1 cellular context compared by ENCODE assay signal in the genomic region with DNA sequence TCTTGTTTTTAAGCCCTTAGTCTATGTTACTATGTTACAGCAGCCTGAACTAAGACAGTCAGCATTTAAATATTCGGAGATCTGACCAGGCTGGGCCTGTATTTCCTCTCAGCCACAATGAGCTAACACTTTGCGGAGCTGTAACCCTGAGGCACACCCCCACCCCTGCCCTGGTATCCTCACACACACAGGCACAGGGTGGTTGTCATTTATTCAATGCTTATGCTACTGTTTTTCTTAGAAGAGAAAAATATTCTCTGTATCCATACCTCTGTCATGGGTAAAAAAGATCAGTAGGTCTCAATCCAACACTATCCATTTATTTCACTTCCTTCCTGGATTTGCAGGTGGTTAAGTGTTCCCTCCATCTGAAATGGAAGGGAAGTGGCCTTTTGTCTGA.
TF ChIP-seq lines count a peak whose summit lies in the region.

No MANE protein-coding gene starts in this region.

TF ChIP-seq in HepG2, 621 proteins besides CTCF, POLR2A, EP300 and RAD21 (continued from another document):
- TF ChIP-seq, protein P1, sequence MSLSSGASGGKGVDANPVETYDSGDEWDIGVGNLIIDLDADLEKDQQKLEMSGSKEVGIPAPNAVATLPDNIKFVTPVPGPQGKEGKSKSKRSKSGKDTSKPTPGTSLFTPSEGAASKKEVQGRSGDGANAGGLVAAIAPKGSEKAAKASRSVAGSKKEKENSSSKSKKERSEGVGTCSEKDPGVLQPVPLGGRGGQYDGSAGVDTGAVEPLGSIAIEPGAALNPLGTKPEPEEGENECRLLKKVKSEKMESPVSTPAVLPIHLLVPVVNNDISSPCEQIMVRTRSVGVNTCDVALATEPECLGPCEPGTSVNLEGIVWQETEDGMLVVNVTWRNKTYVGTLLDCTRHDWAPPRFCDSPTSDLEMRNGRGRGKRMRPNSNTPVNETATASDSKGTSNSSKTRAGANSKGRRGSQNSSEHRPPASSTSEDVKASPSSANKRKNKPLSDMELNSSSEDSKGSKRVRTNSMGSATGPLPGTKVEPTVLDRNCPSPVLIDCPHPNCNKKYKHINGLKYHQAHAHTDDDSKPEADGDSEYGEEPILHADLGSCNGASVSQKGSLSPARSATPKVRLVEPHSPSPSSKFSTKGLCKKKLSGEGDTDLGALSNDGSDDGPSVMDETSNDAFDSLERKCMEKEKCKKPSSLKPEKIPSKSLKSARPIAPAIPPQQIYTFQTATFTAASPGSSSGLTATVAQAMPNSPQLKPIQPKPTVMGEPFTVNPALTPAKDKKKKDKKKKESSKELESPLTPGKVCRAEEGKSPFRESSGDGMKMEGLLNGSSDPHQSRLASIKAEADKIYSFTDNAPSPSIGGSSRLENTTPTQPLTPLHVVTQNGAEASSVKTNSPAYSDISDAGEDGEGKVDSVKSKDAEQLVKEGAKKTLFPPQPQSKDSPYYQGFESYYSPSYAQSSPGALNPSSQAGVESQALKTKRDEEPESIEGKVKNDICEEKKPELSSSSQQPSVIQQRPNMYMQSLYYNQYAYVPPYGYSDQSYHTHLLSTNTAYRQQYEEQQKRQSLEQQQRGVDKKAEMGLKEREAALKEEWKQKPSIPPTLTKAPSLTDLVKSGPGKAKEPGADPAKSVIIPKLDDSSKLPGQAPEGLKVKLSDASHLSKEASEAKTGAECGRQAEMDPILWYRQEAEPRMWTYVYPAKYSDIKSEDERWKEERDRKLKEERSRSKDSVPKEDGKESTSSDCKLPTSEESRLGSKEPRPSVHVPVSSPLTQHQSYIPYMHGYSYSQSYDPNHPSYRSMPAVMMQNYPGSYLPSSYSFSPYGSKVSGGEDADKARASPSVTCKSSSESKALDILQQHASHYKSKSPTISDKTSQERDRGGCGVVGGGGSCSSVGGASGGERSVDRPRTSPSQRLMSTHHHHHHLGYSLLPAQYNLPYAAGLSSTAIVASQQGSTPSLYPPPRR (CRISPR knock-in tag; IDR thresholded peaks at IDR 0.05; ENCODE audit: borderline replicate concordance), result no peak
- TF ChIP-seq, protein P2, sequence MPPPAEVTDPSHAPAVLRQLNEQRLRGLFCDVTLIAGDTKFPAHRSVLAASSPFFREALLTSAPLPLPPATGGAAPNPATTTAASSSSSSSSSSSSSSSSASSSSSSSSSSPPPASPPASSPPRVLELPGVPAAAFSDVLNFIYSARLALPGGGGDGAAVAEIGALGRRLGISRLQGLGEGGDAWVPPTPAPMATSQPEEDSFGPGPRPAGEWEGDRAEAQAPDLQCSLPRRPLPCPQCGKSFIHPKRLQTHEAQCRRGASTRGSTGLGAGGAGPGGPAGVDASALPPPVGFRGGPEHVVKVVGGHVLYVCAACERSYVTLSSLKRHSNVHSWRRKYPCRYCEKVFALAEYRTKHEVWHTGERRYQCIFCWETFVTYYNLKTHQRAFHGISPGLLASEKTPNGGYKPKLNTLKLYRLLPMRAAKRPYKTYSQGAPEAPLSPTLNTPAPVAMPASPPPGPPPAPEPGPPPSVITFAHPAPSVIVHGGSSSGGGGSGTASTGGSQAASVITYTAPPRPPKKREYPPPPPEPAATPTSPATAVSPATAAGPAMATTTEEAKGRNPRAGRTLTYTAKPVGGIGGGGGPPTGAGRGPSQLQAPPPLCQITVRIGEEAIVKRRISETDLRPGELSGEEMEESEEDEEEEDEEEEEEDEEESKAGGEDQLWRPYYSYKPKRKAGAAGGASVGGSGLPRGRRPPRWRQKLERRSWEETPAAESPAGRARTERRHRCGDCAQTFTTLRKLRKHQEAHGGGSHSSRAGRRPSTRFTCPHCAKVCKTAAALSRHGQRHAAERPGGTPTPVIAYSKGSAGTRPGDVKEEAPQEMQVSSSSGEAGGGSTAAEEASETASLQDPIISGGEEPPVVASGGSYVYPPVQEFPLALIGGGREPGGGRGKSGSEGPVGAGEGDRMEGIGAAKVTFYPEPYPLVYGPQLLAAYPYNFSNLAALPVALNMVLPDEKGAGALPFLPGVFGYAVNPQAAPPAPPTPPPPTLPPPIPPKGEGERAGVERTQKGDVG (CRISPR knock-in tag; IDR thresholded peaks at IDR 0.05; ENCODE audit: borderline replicate concordance), result no peak
- no peak for TF ChIP-seq CEBPG (CRISPR knock-in tag; IDR thresholded peaks at IDR 0.05)
- TF ChIP-seq, protein P3, sequence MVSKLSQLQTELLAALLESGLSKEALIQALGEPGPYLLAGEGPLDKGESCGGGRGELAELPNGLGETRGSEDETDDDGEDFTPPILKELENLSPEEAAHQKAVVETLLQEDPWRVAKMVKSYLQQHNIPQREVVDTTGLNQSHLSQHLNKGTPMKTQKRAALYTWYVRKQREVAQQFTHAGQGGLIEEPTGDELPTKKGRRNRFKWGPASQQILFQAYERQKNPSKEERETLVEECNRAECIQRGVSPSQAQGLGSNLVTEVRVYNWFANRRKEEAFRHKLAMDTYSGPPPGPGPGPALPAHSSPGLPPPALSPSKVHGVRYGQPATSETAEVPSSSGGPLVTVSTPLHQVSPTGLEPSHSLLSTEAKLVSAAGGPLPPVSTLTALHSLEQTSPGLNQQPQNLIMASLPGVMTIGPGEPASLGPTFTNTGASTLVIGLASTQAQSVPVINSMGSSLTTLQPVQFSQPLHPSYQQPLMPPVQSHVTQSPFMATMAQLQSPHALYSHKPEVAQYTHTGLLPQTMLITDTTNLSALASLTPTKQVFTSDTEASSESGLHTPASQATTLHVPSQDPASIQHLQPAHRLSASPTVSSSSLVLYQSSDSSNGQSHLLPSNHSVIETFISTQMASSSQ (IDR thresholded peaks at IDR 0.05; ENCODE audit: low read depth), result no peak
- TF ChIP-seq, protein P3 (CRISPR knock-in tag; IDR thresholded peaks at IDR 0.05; ENCODE audit: borderline replicate concordance), result no peak
- no peak for TF ChIP-seq ATF1 (CRISPR knock-in tag; IDR thresholded peaks at IDR 0.05)
- no peak for TF ChIP-seq POLR2AphosphoS5 (IDR thresholded peaks at IDR 0.05; ENCODE audit: low read depth, low read length)
- TF ChIP-seq ZNF644 (CRISPR knock-in tag; IDR thresholded peaks at IDR 0.05; ENCODE audit: low read depth), result no peak
- TF ChIP-seq NCOR1 (IDR thresholded peaks at IDR 0.05; ENCODE audit: borderline replicate concordance, low read length), result no peak
- no peak for TF ChIP-seq TMF1 (CRISPR knock-in tag; IDR thresholded peaks at IDR 0.05; ENCODE audit: low read depth)
- TF ChIP-seq ZNF431 (CRISPR knock-in tag; IDR thresholded peaks at IDR 0.05; ENCODE audit: borderline replicate concordance, low read depth), result no peak
- TF ChIP-seq HOXA7 (CRISPR knock-in tag; IDR thresholded peaks at IDR 0.05), result no peak
